Comparison of ENCODE assay signal across 22 cellular contexts in genomic region chr3:53191836-53192480, GRCh38. TPM values are rescaled to one million over a fixed set of nuclear protein-coding genes. Genes with fewer than 3 reads are reported as not detected.
DNase-seq lines count a peak whose midpoint lies in the region; ATAC-seq and TF ChIP-seq lines count a peak whose summit lies in the region.
"Had no signal": no experiment of that assay in that cellular context is flagged by ENCODE, and none has a peak within 500 bp of the region (broad histone marks: within the 10 kb centered on the region; RNA-seq: fewer than 3 reads in every experiment).

No MANE protein-coding gene starts in this region.

- no peaks in the 10 kb centered on the region for H3K79me1 ChIP-seq in mesenchymal stem cell (replicated peaks; ENCODE audit: low read length, poor library complexity, severe bottlenecking)

- no peaks in the 10 kb centered on the region for H4K20me1 ChIP-seq in DOHH2 (ENCODE audit: control insufficient read depth, insufficient read depth, low read depth, low read length)

- ATAC-seq in body of pancreas (peak; percentile 41), sciatic nerve (no peak), HG03520 (IDR thresholded peaks at IDR 0.05; ENCODE audit: unreplicated experiment) (no peak), GM21390 (IDR thresholded peaks at IDR 0.05; ENCODE audit: unreplicated experiment) (no peak)
- ATAC-seq: foreskin keratinocyte, T-helper 17 cell, WTC11 had no signal

- H2AK5ac ChIP-seq in mesenchymal stem cell (ENCODE audit: low read length, severe bottlenecking) = no peak overlapping the region

- H3K4me3 ChIP-seq in DOHH2 (ENCODE audit: low read length) (peak overlapping the region; percentile 44), H7 (ENCODE audit: insufficient read depth, low read depth, low read length) (no peak overlapping the region), body of pancreas (no peak overlapping the region), mesenchymal stem cell (ENCODE audit: insufficient read depth in 1 of 2, low read depth in 1 of 2, low read length in 2 of 2) (no peak overlapping the region)
- H3K4me3 ChIP-seq: ovary, tibial nerve had no signal

- 50 to 51% methylated on average over 9 to 16 of the region's 16 CpGs for WGBS in body of pancreas, 2 donors
- 93% methylated on average over 15 of the region's 16 CpGs for WGBS in mesenchymal stem cell

- peaks cover 73% of the 10 kb centered on the region for H3K36me3 ChIP-seq in DOHH2 (ENCODE audit: control insufficient read depth, low read length)
- peaks cover 9% of the 10 kb centered on the region for H3K36me3 ChIP-seq in H7 (replicated peaks; ENCODE audit: control insufficient read depth, insufficient read depth, low read length)
- peaks cover 5 to 14% of the 10 kb centered on the region in 2 donors for H3K36me3 ChIP-seq in body of pancreas (replicated peaks in 1 of 2; ENCODE audit: insufficient read depth in 1 of 2, low read depth in 2 of 2)
- peaks cover 29 to 43% of the 10 kb centered on the region in 2 experiments for H3K36me3 ChIP-seq in mesenchymal stem cell (ENCODE audit: control insufficient read depth in 1 of 2, insufficient read depth in 2 of 2, low read depth in 1 of 2, low read length in 2 of 2)
- H3K36me3 ChIP-seq: ovary had no signal

- peaks cover 96% of the 10 kb centered on the region for H3K4me1 ChIP-seq in DOHH2 (ENCODE audit: control insufficient read depth, low read length)
- H3K4me1 ChIP-seq in body of pancreas = peaks cover 14% of the 10 kb centered on the region
- peaks cover 26% of the 10 kb centered on the region for H3K4me1 ChIP-seq in mesenchymal stem cell (ENCODE audit: control insufficient read depth, insufficient read depth, low read depth, low read length)
- H3K4me1 ChIP-seq: foreskin keratinocyte had no signal

- TF ChIP-seq CTCF in DOHH2 (IDR thresholded peaks at IDR 0.05; ENCODE audit: low read depth, low read length, poor library complexity, severe bottlenecking) = no peak
- TF ChIP-seq CTCF in body of pancreas (IDR thresholded peaks at IDR 0.05) = peak in 1 of 7 experiments; percentile 11

- H3K27ac ChIP-seq in DOHH2 (ENCODE audit: low read depth, low read length) (peak overlapping the region; percentile 83), body of pancreas (peak overlapping the region in 2 of 4 donors; percentile 2 to 41), mesenchymal stem cell (ENCODE audit: low read length, poor library complexity, severe bottlenecking) (no peak overlapping the region)
- H3K27ac ChIP-seq: foreskin keratinocyte, ovary had no signal

- intact Hi-C loops in body of pancreas (cut with DNase I) (no loop called here), sciatic nerve (cut with DNase I) (no loop called here)

- no peak overlapping the region for H2BK120ac ChIP-seq in mesenchymal stem cell (ENCODE audit: low read depth, low read length)

- no peak overlapping the region for H3K18ac ChIP-seq in mesenchymal stem cell (ENCODE audit: low read depth in 1 of 2, low read length in 2 of 2)

- no peak for TF ChIP-seq POLR2A in body of pancreas (IDR thresholded peaks at IDR 0.05)

- H3K27me3 ChIP-seq in DOHH2 (ENCODE audit: control insufficient read depth, low read length) (no peaks in the 10 kb centered on the region), H7 (ENCODE audit: control insufficient read depth, insufficient read depth, low read length) (no peaks in the 10 kb centered on the region; the same call in 1 of the 2 replicates), body of pancreas (no peaks in the 10 kb centered on the region), mesenchymal stem cell (ENCODE audit: control insufficient read depth in 1 of 2, insufficient read depth in 1 of 2, low read length in 2 of 2) (no peaks in the 10 kb centered on the region)
- H3K27me3 ChIP-seq: foreskin keratinocyte, ovary, tibial nerve had no signal

- H3K9ac ChIP-seq in mesenchymal stem cell (ENCODE audit: low read length) = no peak overlapping the region

- H2BK12ac ChIP-seq in mesenchymal stem cell (ENCODE audit: low read length in 2 of 2) = no peak overlapping the region

- H3K9me2 ChIP-seq in DOHH2 (replicated peaks; ENCODE audit: control insufficient read depth, low read length) = no peaks in the 10 kb centered on the region

- no peak overlapping the region for H4K91ac ChIP-seq in mesenchymal stem cell (ENCODE audit: low read length)

- DNase-seq in H7 = peak; percentile 51
- DNase-seq in body of pancreas = peak; percentile 38 to 71 (median 54)
- peak; percentile 50 for DNase-seq in sciatic nerve (ENCODE audit: low spot score)
- DNase-seq in mesenchymal stem cell = no peak
- DNase-seq: activated CD4-positive, alpha-beta memory T cell treated with anti-CD3 and anti-CD28 coated beads for 36 hours; activated T-cell treated with anti-CD3 and anti-CD28 coated beads, Interleukin-2, amount 50 U/mL, for 24 hours; DMS79; erythroblast; HFFc6; naive B cell; NCI-H1105 treated with DMSO at 0.1 percent for 48 hours; NCI-H526 treated with DMSO at 0.1 percent for 48 hours; ovary; Right ventricle myocardium superior; stimulated activated CD4-positive, alpha-beta T cell treated with anti-CD3 and anti-CD28 coated beads, Interleukin-2, amount 100 ng/mL, for 24 hours; T-helper 17 cell had no signal

- no peak overlapping the region for H4K8ac ChIP-seq in mesenchymal stem cell (ENCODE audit: low read length)

- no peaks in the 10 kb centered on the region for H3K9me3 ChIP-seq in DOHH2 (ENCODE audit: control insufficient read depth, insufficient read depth, low read length)
- no peaks in the 10 kb centered on the region for H3K9me3 ChIP-seq in body of pancreas
- H3K9me3 ChIP-seq in mesenchymal stem cell (ENCODE audit: control insufficient read depth, low read length) = no peaks in the 10 kb centered on the region
- H3K9me3 ChIP-seq: ovary, tibial nerve had no signal

- H2BK5ac ChIP-seq in mesenchymal stem cell (ENCODE audit: low read depth, low read length, poor library complexity, severe bottlenecking) = no peak overlapping the region

- H3K79me2 ChIP-seq in DOHH2 (ENCODE audit: control insufficient read depth, low read length) = peaks cover 16% of the 10 kb centered on the region

- H2BK15ac ChIP-seq in mesenchymal stem cell (ENCODE audit: low read depth, poor library complexity, severe bottlenecking) = no peak overlapping the region

- no peak overlapping the region for H2AFZ ChIP-seq in mesenchymal stem cell (ENCODE audit: low read depth, low read length)

- H3F3A ChIP-seq in DOHH2 (ENCODE audit: control insufficient read depth, insufficient read depth) = peaks cover 36% of the 10 kb centered on the region

- peak overlapping the region; percentile 60 for H3K4me2 ChIP-seq in DOHH2 (ENCODE audit: low read length)
- H3K4me2 ChIP-seq in mesenchymal stem cell (ENCODE audit: low read length, poor library complexity, severe bottlenecking) = no peak overlapping the region

- no peak overlapping the region for H3K4ac ChIP-seq in mesenchymal stem cell (ENCODE audit: low read depth in 1 of 2, low read length in 2 of 2)

- H3K14ac ChIP-seq in mesenchymal stem cell (ENCODE audit: low read length in 2 of 2) = no peak overlapping the region

- H3K23ac ChIP-seq in mesenchymal stem cell (ENCODE audit: low read length in 2 of 2) = no peak overlapping the region

RNA-seq across cellular contexts. Expression of gene PRKCD, which starts 30.9 kb away (rescaled TPM):
- 2.9 and 3.1 TPM in 2 replicates for total RNA-seq in H7 (2014; rRNA removed; shearing (Covaris generic))
- total RNA-seq in body of pancreas (10 to 100 TPM; 15.5 to 16.9 TPM), sciatic nerve (30.3 TPM)
- 16.8 TPM for polyA plus RNA-seq in mesenchymal stem cell (2013, experiment 1 of 2)
- 15.8 TPM for polyA plus RNA-seq in mesenchymal stem cell (2013, experiment 2 of 2)
